8 cellular contexts compared by ENCODE assay signal in genomic region chr7:148986737-148987009, GRCh38. TPM values are rescaled to one million over a fixed set of nuclear protein-coding genes. Genes with fewer than 3 reads are reported as not detected.
DNase-seq lines count a peak whose midpoint lies in the region; ATAC-seq and TF ChIP-seq lines count a peak whose summit lies in the region.

No MANE protein-coding gene starts in this region.

- no peak overlapping the region for H3K4me3 ChIP-seq in CD8-positive, alpha-beta T cell (ENCODE audit: low read depth, low read length)
- peak overlapping the region; percentile 30 for H3K4me3 ChIP-seq in Jurkat, Clone E6-1 (ENCODE audit: low read length)
- peak overlapping the region; percentile 76 for H3K4me3 ChIP-seq in neural progenitor cell

- no peaks in the 10 kb centered on the region for H3K79me2 ChIP-seq in neural progenitor cell (ENCODE audit: low read depth)

- CTCF ChIA-PET in CD8-positive, alpha-beta T cell (lab: Charles Lee): interaction anchor here (1.6 to 2.6 kb wide), 2 partner anchors 18 to 23 kb away, joined by 4 to 10 read pairs; no protein-coding TSS in a partner anchor
- CTCF ChIA-PET in MCF 10A (lab: Yijun Ruan, JAX): interaction anchor here (0.5 to 0.7 kb wide), 3 partner anchors 12 to 178 kb away, joined by 3 to 4 read pairs (median 4); no protein-coding TSS in a partner anchor

- H3K4me1 Mint-ChIP-seq in CD8-positive, alpha-beta T cell (ENCODE audit: low read depth): peaks cover 54% of the 10 kb centered on the region
- peaks cover 29% of the 10 kb centered on the region for H3K4me1 Mint-ChIP-seq in MCF 10A (ENCODE audit: insufficient read depth, unreplicated experiment)
- peaks cover 26% of the 10 kb centered on the region for H3K4me1 Mint-ChIP-seq in neural progenitor cell

- peaks cover 41% of the 10 kb centered on the region for H3K4me1 ChIP-seq in CD8-positive, alpha-beta T cell (ENCODE audit: insufficient read depth, low read length)
- peaks cover 20% of the 10 kb centered on the region for H3K4me1 ChIP-seq in neural progenitor cell

- POLR2A ChIA-PET in CD8-positive, alpha-beta T cell (lab: Charles Lee): interaction anchor here (1.7 kb wide), 1 partner anchor 19 kb away, joined by 4 read pairs; no protein-coding TSS in a partner anchor
- POLR2A ChIA-PET in MCF 10A (lab: Yijun Ruan, JAX): interaction anchor here (0.7 to 2.3 kb wide), 6 partner anchors 12 to 141 kb away, joined by 3 to 20 read pairs (median 3); partner anchors contain the start of gene PDIA4

- H3K36me3 ChIP-seq in CD8-positive, alpha-beta T cell (ENCODE audit: insufficient read depth, low read length): no peaks in the 10 kb centered on the region
- H3K36me3 ChIP-seq in neural progenitor cell: no peaks in the 10 kb centered on the region

- peak overlapping the region; percentile 74 for H3K27ac ChIP-seq in CD8-positive, alpha-beta T cell (ENCODE audit: low read depth, low read length)
- H3K27ac ChIP-seq in neural progenitor cell: peak overlapping the region; percentile 98

- no peaks in the 10 kb centered on the region for H3K27me3 Mint-ChIP-seq in CD8-positive, alpha-beta T cell (ENCODE audit: low read depth)
- H3K27me3 Mint-ChIP-seq in MCF 10A (ENCODE audit: insufficient read depth, unreplicated experiment): no peaks in the 10 kb centered on the region
- peaks cover 14% of the 10 kb centered on the region for H3K27me3 Mint-ChIP-seq in neural progenitor cell (ENCODE audit: insufficient read depth, low read depth)

- H2AFZ ChIP-seq in neural progenitor cell (replicated peaks): no peak overlapping the region

- BruUV-seq in MCF 10A (replicated peaks; lab: Mats Ljungman, UMichigan): no TSS peak

- intact Hi-C loops in CD8-positive, alpha-beta T cell (cut with DNase I, micrococcal nuclease): loop anchor here (1.0 to 5.0 kb wide), 10 partner anchors 42 to 289 kb away; partner anchors contain the start of genes CUL1 (in 2 of the 2), EZH2 (in 2 of the 2), PDIA4 (in 2 of the 2) and ZNF786 (in 2 of the 2)
- intact Hi-C loops in MCF 10A (cut with micrococcal nuclease): loop anchor here (2.0 to 5.0 kb wide), 3 partner anchors 46 to 106 kb away; partner anchors contain the start of gene ZNF786

- H3K36me3 Mint-ChIP-seq in CD8-positive, alpha-beta T cell: peaks cover 8% of the 10 kb centered on the region
- H3K36me3 Mint-ChIP-seq in MCF 10A (ENCODE audit: insufficient read depth, unreplicated experiment) (peaks cover 8% of the 10 kb centered on the region), neural progenitor cell (no peaks in the 10 kb centered on the region)

- no peaks in the 10 kb centered on the region for H3K9me3 Mint-ChIP-seq in CD8-positive, alpha-beta T cell
- H3K9me3 Mint-ChIP-seq in MCF 10A (ENCODE audit: unreplicated experiment) (peaks cover under 1% of the 10 kb centered on the region), neural progenitor cell (peaks cover 9% of the 10 kb centered on the region)

- H3K9me3 ChIP-seq in CD8-positive, alpha-beta T cell (ENCODE audit: low read length): no peaks in the 10 kb centered on the region
- no peaks in the 10 kb centered on the region for H3K9me3 ChIP-seq in neural progenitor cell (ENCODE audit: low read depth)

- DNase-seq in CD8-positive, alpha-beta T cell: no peak
- no peak for DNase-seq in Jurkat, Clone E6-1 (ENCODE audit: low read depth, low spot score)
- DNase-seq in MCF 10A (ENCODE audit: unreplicated experiment): no peak
- DNase-seq in neural progenitor cell (ENCODE audit: low spot score): no peak
- DNase-seq in NCI-H748 treated with DMSO at 0.1 percent for 48 hours (lab: John Stamatoyannopoulos, UW): no peak
- DNase-seq in activated CD8-positive, alpha-beta memory T cell treated with anti-CD3 and anti-CD28 coated beads for 24 hours: no peak

- no peak for ATAC-seq in CD8-positive, alpha-beta T cell
- ATAC-seq in GM19463 (IDR thresholded peaks at IDR 0.05; ENCODE audit: unreplicated experiment) (no peak), HG03108 (IDR thresholded peaks at IDR 0.05; ENCODE audit: unreplicated experiment) (no peak)

- no peaks in the 10 kb centered on the region for H4K20me1 ChIP-seq in neural progenitor cell (ENCODE audit: low read depth)

- peak overlapping the region; percentile 78 for H3K4me2 ChIP-seq in neural progenitor cell

- H3K27me3 ChIP-seq in CD8-positive, alpha-beta T cell (ENCODE audit: insufficient read depth, low read length): no peaks in the 10 kb centered on the region
- peaks cover 15% of the 10 kb centered on the region for H3K27me3 ChIP-seq in neural progenitor cell

- H3K27ac Mint-ChIP-seq in CD8-positive, alpha-beta T cell: peak overlapping the region; percentile 96
- H3K27ac Mint-ChIP-seq in MCF 10A (ENCODE audit: low read depth, unreplicated experiment): peak overlapping the region; percentile 80
- peak overlapping the region; percentile 84 for H3K27ac Mint-ChIP-seq in neural progenitor cell

- no peak for TF ChIP-seq CTCF in CD8-positive, alpha-beta T cell (IDR thresholded peaks at IDR 0.05)
- TF ChIP-seq CTCF in MCF 10A (IDR thresholded peaks at IDR 0.05; ENCODE audit: unreplicated experiment): no peak
- TF ChIP-seq CTCF in neural progenitor cell (IDR thresholded peaks at IDR 0.05): no peak

- H3K9ac ChIP-seq in neural progenitor cell: no peak overlapping the region

- H3F3A ChIP-seq in neural progenitor cell (ENCODE audit: low read depth): peaks cover 54% of the 10 kb centered on the region

- H3K4me3 Mint-ChIP-seq in CD8-positive, alpha-beta T cell: peak overlapping the region; percentile 96
- H3K4me3 Mint-ChIP-seq in MCF 10A (ENCODE audit: unreplicated experiment) (peak overlapping the region; percentile 92), neural progenitor cell (peak overlapping the region; percentile 94)

RNA-seq across cellular contexts. Expression of gene PDIA4, which starts 41.6 kb away (rescaled TPM):
- total RNA-seq in CD8-positive, alpha-beta T cell: 10 to 100 TPM; 12.0 to 14.5 TPM
- polyA plus RNA-seq in Jurkat, Clone E6-1 (2012; ENCODE audit: insufficient read depth, insufficient read length): 75.9 TPM
- total RNA-seq in MCF 10A (2022) (191 and 215 TPM in 2 replicates), neural progenitor cell (ENCODE audit: low replicate concordance) (142 and 171 TPM in 2 replicates)
